Comparison of ENCODE assay signal across 8 cellular contexts in genomic region chr11:118263694-118264567, GRCh38. TPM values are rescaled to one million over a fixed set of nuclear protein-coding genes. Genes with fewer than 3 reads are reported as not detected.
DNase-seq lines count a peak whose midpoint lies in the region; ATAC-seq, FAIRE-seq and TF ChIP-seq lines count a peak whose summit lies in the region.

Gene MPZL2, minus strand, starts transcription at chr11:118264297. Its CDS starts 144 bp downstream, at chr11:118264153.

- H3K56ac ChIP-seq in H9 (ENCODE audit: insufficient read length, low read depth, low read length) = no peak within 1 kb of the TSS

- H3K9ac ChIP-seq in H9 (ENCODE audit: extremely low read depth, insufficient read length, low read length) = peak within 1 kb of the TSS; percentile 33

- no peaks in the 10 kb centered on the region for H4K20me1 ChIP-seq in H9 (ENCODE audit: control insufficient read depth, insufficient read depth, insufficient read length)

- no peaks in the 10 kb centered on the region for H3K36me3 ChIP-seq in ectodermal cell (ENCODE audit: control insufficient read depth, insufficient read depth, low read length)
- H3K36me3 ChIP-seq in mucosa of descending colon (ENCODE audit: low read depth) = no peaks in the 10 kb centered on the region

- H2AK5ac ChIP-seq in H9 (ENCODE audit: insufficient read length, low read length) = no peak within 1 kb of the TSS

- peak within 1 kb of the TSS; percentile 38 for H3K18ac ChIP-seq in H9 (ENCODE audit: insufficient read length, low read depth, low read length)

- peak within 1 kb of the TSS; percentile 62 to 69 for H3K4me3 Mint-ChIP-seq in H9

- intact Hi-C loops in mucosa of descending colon (cut with DNase I, micrococcal nuclease) = loop anchor here in 1 of 2 donors (5.0 kb wide), 1 partner anchor 62 kb away; no protein-coding TSS in a partner anchor

- DNase-seq in H9 (peak; percentile 74), OCI-M1 (lab: John Stamatoyannopoulos, UW) (peak; percentile 71), mucosa of descending colon (peak; percentile 80 to 83 (median 82)), urothelium cell line (ENCODE audit: low spot score) (peak; percentile 19), superior temporal gyrus (ENCODE audit: extremely low spot score) (no peak)

- H3K9me3 ChIP-seq in H9 (ENCODE audit: control insufficient read depth, low read depth, low read length) (no peaks in the 10 kb centered on the region), ectodermal cell (ENCODE audit: control insufficient read depth, low read length) (no peaks in the 10 kb centered on the region), mucosa of descending colon (no peaks in the 10 kb centered on the region)

- H3K4me1 ChIP-seq in H9 (ENCODE audit: insufficient read depth, low read length) = no peaks in the 10 kb centered on the region; the same call in none of the 2 replicates
- H3K4me1 ChIP-seq in ectodermal cell (ENCODE audit: control insufficient read depth, insufficient read depth, low read length) = peaks cover 10% of the 10 kb centered on the region
- peaks cover 16% of the 10 kb centered on the region for H3K4me1 ChIP-seq in mucosa of descending colon (ENCODE audit: low read depth)

- H3K27ac ChIP-seq in H9 (ENCODE audit: insufficient read length, low read depth, low read length) (no peak within 1 kb of the TSS), ectodermal cell (ENCODE audit: insufficient read depth, low read depth, low read length, poor library complexity, severe bottlenecking) (no peak within 1 kb of the TSS)

- ATAC-seq in mucosa of descending colon (peak; percentile 87), GM18909 (IDR thresholded peaks at IDR 0.05; ENCODE audit: poor library complexity, unreplicated experiment) (no peak), GM19351 (IDR thresholded peaks at IDR 0.05; ENCODE audit: unreplicated experiment) (no peak)

- no peak for FAIRE-seq in urothelium cell line (lab: Jason Lieb, UNC)

- no peak within 1 kb of the TSS for H4K91ac ChIP-seq in H9 (ENCODE audit: insufficient read length, low read depth, low read length)

- H2BK5ac ChIP-seq in H9 (ENCODE audit: insufficient read length, low read length) = no peak within 1 kb of the TSS

- no peak within 1 kb of the TSS for H3K23ac ChIP-seq in H9 (ENCODE audit: insufficient read length, low read depth, low read length)

- no peak within 1 kb of the TSS for H3T11ph ChIP-seq in H9 (ENCODE audit: low read length)

- no peak within 1 kb of the TSS for H3K4ac ChIP-seq in H9 (ENCODE audit: low read depth, low read length)

- H2BK15ac ChIP-seq in H9 (ENCODE audit: low read depth, low read length) = no peak within 1 kb of the TSS

- H3K23me2 ChIP-seq in H9 (ENCODE audit: insufficient read length, low read depth, low read length, poor library complexity, severe bottlenecking) = peaks cover 4% of the 10 kb centered on the region

- peak within 1 kb of the TSS; percentile 8 for H3K4me3 ChIP-seq in ectodermal cell (ENCODE audit: insufficient read depth, low read depth, low read length)
- peak within 1 kb of the TSS; percentile 11 for H3K4me3 ChIP-seq in mucosa of descending colon

- H3K79me2 ChIP-seq in H9 (ENCODE audit: insufficient read depth, low read length) = no peaks in the 10 kb centered on the region

- TF ChIP-seq CTCF in H9 (conservative IDR thresholded peaks at IDR 0.05) (0 out of 3 replicates have a peak, but pooled peaks have one; percentile 9), mucosa of descending colon (IDR thresholded peaks at IDR 0.05) (no peak)

- peak within 1 kb of the TSS; percentile 55 for H3K4me2 ChIP-seq in H9 (ENCODE audit: insufficient read depth, insufficient read length, low read length)

- H3K14ac ChIP-seq in H9 (ENCODE audit: insufficient read depth, low read length) = peak within 1 kb of the TSS; percentile 66

- no peak within 1 kb of the TSS for H4K8ac ChIP-seq in H9 (replicated peaks; ENCODE audit: insufficient read length, low read depth, low read length)

- no peak within 1 kb of the TSS for H2BK12ac ChIP-seq in H9 (ENCODE audit: insufficient read length, low read depth, low read length)

- H2BK120ac ChIP-seq in H9 (ENCODE audit: low read depth, low read length, poor library complexity, severe bottlenecking) = no peak within 1 kb of the TSS

- peaks cover 88% of the 10 kb centered on the region for H3K27me3 Mint-ChIP-seq in H9 (ENCODE audit: low read depth)

- peaks cover 8% of the 10 kb centered on the region; the same call in 1 of the 2 replicates for H3K27me3 ChIP-seq in H9 (ENCODE audit: insufficient read depth, low read length)
- H3K27me3 ChIP-seq in ectodermal cell (ENCODE audit: control insufficient read depth, insufficient read depth, low read length, poor library complexity, severe bottlenecking) = peaks cover 69% of the 10 kb centered on the region

- H3K9me3 Mint-ChIP-seq in H9 = no peaks in the 10 kb centered on the region; a peak in 1 of 5 replicates

- no peaks in the 10 kb centered on the region for H3K79me1 ChIP-seq in H9 (ENCODE audit: insufficient read depth, low read depth, low read length, poor library complexity, severe bottlenecking)

- H3K4me1 Mint-ChIP-seq in H9 = peaks cover 25 to 37% of the 10 kb centered on the region in 2 experiments

- H3K36me3 Mint-ChIP-seq in H9 (ENCODE audit: insufficient read depth in 1 of 3, low read depth in 3 of 3) = no peaks in the 10 kb centered on the region

- H2BK20ac ChIP-seq in H9 (ENCODE audit: low read depth, low read length, poor library complexity, severe bottlenecking) = no peak within 1 kb of the TSS

- H2AFZ ChIP-seq in H9 (ENCODE audit: low read length) = peak within 1 kb of the TSS; percentile 0

- peak within 1 kb of the TSS in 2 of 3 experiments; percentile 17 to 62; a peak in 4 of 7 replicates for H3K27ac Mint-ChIP-seq in H9

- H4K5ac ChIP-seq in H9 (ENCODE audit: insufficient read length, low read depth, low read length) = no peak within 1 kb of the TSS

- no CpG with 5 or more reads among the region's 19 CpGs for WGBS in H9 (ENCODE audit: extremely low coverage, insufficient read length, low lambda C conversion rate)
- WGBS in ectodermal cell, 2 experiments = 18 to 23% methylated on average over 19 of the region's 19 CpGs

RNA-seq across cellular contexts. Expression of gene MPZL2, which starts in this region (rescaled TPM):
- 0.26 and 0.55 TPM in 2 replicates for total RNA-seq in H9 (2021)
- 1.1 TPM for polyA plus RNA-seq in ectodermal cell (2013, experiment 1 of 4)
- 1.4 TPM for polyA plus RNA-seq in ectodermal cell (2013, experiment 2 of 4)
- polyA plus RNA-seq in ectodermal cell (2013, experiment 3 of 4) = 0.91 TPM
- 0.45 TPM for polyA plus RNA-seq in ectodermal cell (2013, experiment 4 of 4)
- total RNA-seq in mucosa of descending colon = 10 to 100 TPM; 34.4 to 83.1 (median 72.4) TPM

Comparison
In these comparisons a context has a peak if more than half of its experiments do, and no peak if none do; other contexts are left out.
1. RNA of gene MPZL2 (total RNA-seq): 34.4 to 83.1 TPM in mucosa of descending colon; 0.26 to 0.55 TPM in H9; every median in the first group is over 10 times any median in the second.
2. Peak in DNase-seq, H3K9ac ChIP-seq and H3K4me2 ChIP-seq in H9; RNA of the gene not detected or under 1 TPM.